ENCODE assay signal across 16 cellular contexts in genomic region chrX:116232833-116233232, GRCh38.
A peak's percentile ranks its signal among the peaks of the same experiment; 100 is the strongest.
DNase-seq lines count a peak whose midpoint lies in the region; FAIRE-seq and TF ChIP-seq lines count a peak whose summit lies in the region.
"Had no signal": no experiment of that assay in that cellular context is flagged by ENCODE, and none has a peak within 500 bp of the region (broad histone marks: within the 10 kb centered on the region; RNA-seq: fewer than 3 reads in every experiment).

No MANE protein-coding gene starts in this region.

- no peaks in the 10 kb centered on the region for H3F3A ChIP-seq in SK-N-SH (replicated peaks; ENCODE audit: insufficient read depth)

- no peak overlapping the region for H3K9ac ChIP-seq in astrocyte (ENCODE audit: low read length)
- no peak overlapping the region for H3K9ac ChIP-seq in SK-N-SH

- no peak for TF ChIP-seq RAD21 in SK-N-SH (IDR thresholded peaks at IDR 0.05; ENCODE audit: low read length)

- H3K79me2 ChIP-seq in astrocyte (ENCODE audit: insufficient read depth, low read length): no peaks in the 10 kb centered on the region
- H3K79me2 ChIP-seq in SK-N-SH (ENCODE audit: insufficient read depth): no peaks in the 10 kb centered on the region

- TF ChIP-seq CTCF in MCF 10A (IDR thresholded peaks at IDR 0.05; ENCODE audit: unreplicated experiment): no peak
- no peak for TF ChIP-seq CTCF in breast epithelium (IDR thresholded peaks at IDR 0.05)
- no peak for TF ChIP-seq CTCF in astrocyte (IDR thresholded peaks at IDR 0.05; ENCODE audit: insufficient read depth, low read depth, low read length)
- no peak for TF ChIP-seq CTCF in fibroblast of villous mesenchyme (IDR thresholded peaks at IDR 0.05; ENCODE audit: insufficient read depth, low read depth, low read length)
- TF ChIP-seq CTCF in SK-N-SH (IDR thresholded peaks at IDR 0.05): no peak

- H3K27ac Mint-ChIP-seq in MCF 10A (ENCODE audit: low read depth, unreplicated experiment) (peak overlapping the region; percentile 91), astrocyte (ENCODE audit: unreplicated experiment) (no peak overlapping the region)
- H3K27ac Mint-ChIP-seq in activated naive CD4-positive, alpha-beta T cell treated with anti-CD3 and anti-CD28 coated beads for 36 hours: no peak overlapping the region
- H3K27ac Mint-ChIP-seq: activated CD4-positive, alpha-beta T cell treated with anti-CD3 and anti-CD28 coated beads, Interleukin-2, amount 10 ng/mL, durations not matched to agents 7 days and 5 days; activated naive CD8-positive, alpha-beta T cell had no signal

- H3K36me3 ChIP-seq in breast epithelium (no peaks in the 10 kb centered on the region), astrocyte (ENCODE audit: insufficient read depth, low read length) (no peaks in the 10 kb centered on the region), SK-N-SH (replicated peaks in 1 of 2; ENCODE audit: control insufficient read depth in 1 of 2, insufficient read depth in 2 of 2, low read length in 1 of 2) (no peaks in the 10 kb centered on the region)
- H3K36me3 ChIP-seq: left ventricle myocardium inferior, suprapubic skin had no signal

- H3K9me2 ChIP-seq in SK-N-SH: no peaks in the 10 kb centered on the region

- POLR2A ChIA-PET in MCF 10A (lab: Yijun Ruan, JAX): interaction anchor here (0.6 kb wide), 1 partner anchor 203 kb away, joined by 3 read pairs; no protein-coding TSS in a partner anchor
- POLR2A ChIA-PET in SK-N-SH (lab: Yijun Ruan, JAX): no interaction called here

- H3K27me3 ChIP-seq in breast epithelium (peaks cover 0 to 6% of the 10 kb centered on the region in 2 donors), astrocyte (ENCODE audit: insufficient read depth, low read length) (no peaks in the 10 kb centered on the region), SK-N-SH (ENCODE audit: insufficient read depth) (no peaks in the 10 kb centered on the region)
- H3K27me3 ChIP-seq: suprapubic skin had no signal

- no peaks in the 10 kb centered on the region for H3K4me1 ChIP-seq in breast epithelium
- H3K4me1 ChIP-seq in astrocyte (ENCODE audit: insufficient read depth, low read length): no peaks in the 10 kb centered on the region
- H3K4me1 ChIP-seq in SK-N-SH (ENCODE audit: control insufficient read depth in 1 of 2, insufficient read depth in 2 of 2, low read depth in 1 of 2, low read length in 1 of 2): no peaks in the 10 kb centered on the region
- H3K4me1 ChIP-seq: left ventricle myocardium inferior, suprapubic skin had no signal

- H3K4me3 Mint-ChIP-seq in MCF 10A (ENCODE audit: unreplicated experiment) (no peak overlapping the region), astrocyte (ENCODE audit: unreplicated experiment) (no peak overlapping the region)
- H3K4me3 Mint-ChIP-seq in activated naive CD4-positive, alpha-beta T cell treated with anti-CD3 and anti-CD28 coated beads for 36 hours: no peak overlapping the region
- H3K4me3 Mint-ChIP-seq: activated CD4-positive, alpha-beta T cell treated with anti-CD3 and anti-CD28 coated beads, Interleukin-2, amount 10 ng/mL, durations not matched to agents 7 days and 5 days; activated naive CD8-positive, alpha-beta T cell had no signal

- H3K27ac ChIP-seq in breast epithelium (no peak overlapping the region), astrocyte (ENCODE audit: low read depth, low read length) (no peak overlapping the region), SK-N-SH (ENCODE audit: low read depth in 2 of 2, low read length in 1 of 2) (no peak overlapping the region)
- H3K27ac ChIP-seq: left ventricle myocardium inferior, suprapubic skin had no signal

- H3K36me3 Mint-ChIP-seq in MCF 10A (ENCODE audit: insufficient read depth, unreplicated experiment): no peaks in the 10 kb centered on the region
- no peaks in the 10 kb centered on the region for H3K36me3 Mint-ChIP-seq in astrocyte (ENCODE audit: low read depth, unreplicated experiment)
- no peaks in the 10 kb centered on the region for H3K36me3 Mint-ChIP-seq in activated naive CD4-positive, alpha-beta T cell treated with anti-CD3 and anti-CD28 coated beads for 36 hours (ENCODE audit: low read depth)
- H3K36me3 Mint-ChIP-seq: activated naive CD8-positive, alpha-beta T cell had no signal

- intact Hi-C loops in MCF 10A (cut with micrococcal nuclease) (loop anchor here (10.0 kb wide), 1 partner anchor 52 kb away; no protein-coding TSS in a partner anchor), breast epithelium (cut with DNase I; ENCODE audit: low total_unique reads) (no loop called here)
- intact Hi-C loops in activated naive CD4-positive, alpha-beta T cell treated with anti-CD3 and anti-CD28 coated beads for 36 hours (cut with micrococcal nuclease): no loop called here

- H4K20me1 ChIP-seq in astrocyte (ENCODE audit: insufficient read depth, low read length) (no peaks in the 10 kb centered on the region), SK-N-SH (ENCODE audit: insufficient read depth) (no peaks in the 10 kb centered on the region)

- no peak for TF ChIP-seq POLR2A in breast epithelium (IDR thresholded peaks at IDR 0.05)

- peak; percentile 89 for FAIRE-seq in astrocyte (lab: Jason Lieb, UNC)
- FAIRE-seq: A204.1 had no signal

- peaks cover 16% of the 10 kb centered on the region for H3K4me1 Mint-ChIP-seq in MCF 10A (ENCODE audit: insufficient read depth, unreplicated experiment)
- peaks cover 9% of the 10 kb centered on the region for H3K4me1 Mint-ChIP-seq in astrocyte (ENCODE audit: low read depth, unreplicated experiment)
- H3K4me1 Mint-ChIP-seq in activated naive CD4-positive, alpha-beta T cell treated with anti-CD3 and anti-CD28 coated beads for 36 hours (ENCODE audit: low read depth): no peaks in the 10 kb centered on the region
- H3K4me1 Mint-ChIP-seq: activated CD4-positive, alpha-beta T cell treated with anti-CD3 and anti-CD28 coated beads, Interleukin-2, amount 10 ng/mL, durations not matched to agents 7 days and 5 days had no signal

- H2AFZ ChIP-seq in astrocyte (ENCODE audit: low read depth, low read length) (no peak overlapping the region), SK-N-SH (ENCODE audit: low read depth) (no peak overlapping the region)

- peaks cover 31% of the 10 kb centered on the region for H3K27me3 Mint-ChIP-seq in MCF 10A (ENCODE audit: insufficient read depth, unreplicated experiment)
- no peaks in the 10 kb centered on the region for H3K27me3 Mint-ChIP-seq in astrocyte (ENCODE audit: low read depth, unreplicated experiment)
- H3K27me3 Mint-ChIP-seq in activated naive CD4-positive, alpha-beta T cell treated with anti-CD3 and anti-CD28 coated beads for 36 hours (ENCODE audit: low read depth): no peaks in the 10 kb centered on the region
- H3K27me3 Mint-ChIP-seq: activated CD4-positive, alpha-beta T cell treated with anti-CD3 and anti-CD28 coated beads, Interleukin-2, amount 10 ng/mL, durations not matched to agents 7 days and 5 days; activated naive CD8-positive, alpha-beta T cell had no signal

- TF ChIP-seq EP300 in SK-N-SH (IDR thresholded peaks at IDR 0.05; ENCODE audit: borderline replicate concordance in 1 of 2, low read depth in 1 of 2, low read length in 1 of 2): no peak

- CTCF ChIA-PET in MCF 10A (lab: Yijun Ruan, JAX): interaction anchor here (0.5 to 0.7 kb wide), 2 partner anchors 190 to 1687 kb away, joined by 4 read pairs; no protein-coding TSS in a partner anchor
- CTCF ChIA-PET in activated naive CD4-positive, alpha-beta T cell treated with anti-CD3 and anti-CD28 coated beads for 36 hours (lab: Charles Lee): no interaction called here
- CTCF ChIA-PET in SK-N-SH (lab: Yijun Ruan, JAX): no interaction called here

- H3K4me3 ChIP-seq in breast epithelium (no peak overlapping the region), astrocyte (ENCODE audit: insufficient read depth, low read depth, low read length) (no peak overlapping the region), fibroblast of villous mesenchyme (ENCODE audit: low read depth, low read length) (no peak overlapping the region), SK-N-SH (ENCODE audit: low read depth in 2 of 2, low read length in 1 of 2) (no peak overlapping the region)
- H3K4me3 ChIP-seq: left ventricle myocardium inferior, suprapubic skin had no signal

- no peaks in the 10 kb centered on the region for H3K9me3 ChIP-seq in breast epithelium
- H3K9me3 ChIP-seq in astrocyte (ENCODE audit: insufficient read depth, low read depth, low read length): no peaks in the 10 kb centered on the region
- H3K9me3 ChIP-seq in SK-N-SH: no peaks in the 10 kb centered on the region
- H3K9me3 ChIP-seq: suprapubic skin had no signal

- 46% methylated on average over 3 of the region's 3 CpGs for WGBS in SK-N-SH (ENCODE audit: low lambda C conversion rate)

- no TSS peak for BruUV-seq in MCF 10A (replicated peaks; lab: Mats Ljungman, UMichigan)

- peak; percentile 79 for DNase-seq in MCF 10A (ENCODE audit: unreplicated experiment)
- no peak for DNase-seq in breast epithelium (ENCODE audit: low spot score in 2 of 2)
- DNase-seq in astrocyte (ENCODE audit: low read depth): peak; percentile 74
- peak; percentile 64 for DNase-seq in fibroblast of villous mesenchyme (ENCODE audit: low read depth)
- no peak for DNase-seq in activated naive CD4-positive, alpha-beta T cell treated with anti-CD3 and anti-CD28 coated beads for 36 hours
- DNase-seq in SK-N-SH: no peak
- DNase-seq in activated T-cell treated with anti-CD3 and anti-CD28 coated beads, Interleukin-2, amount 50 U/mL, for 48 hours: no peak
- no peak for DNase-seq in activated CD4-positive, CD25-positive, alpha-beta regulatory T cell (lab: John Stamatoyannopoulos, UW)
- DNase-seq: activated CD4-positive, alpha-beta T cell treated with anti-CD3 and anti-CD28 coated beads, Interleukin-2, amount 10 ng/mL, durations not matched to agents 7 days and 5 days; hippocampal formation; left ventricle myocardium inferior; NCI-H2029; NCI-H526 had no signal

- no peak overlapping the region for H3K4me2 ChIP-seq in astrocyte (ENCODE audit: low read length)
- H3K4me2 ChIP-seq in SK-N-SH: no peak overlapping the region

- H3K9me3 Mint-ChIP-seq in MCF 10A (ENCODE audit: unreplicated experiment) (no peaks in the 10 kb centered on the region), astrocyte (ENCODE audit: unreplicated experiment) (no peaks in the 10 kb centered on the region)
- no peaks in the 10 kb centered on the region for H3K9me3 Mint-ChIP-seq in activated naive CD4-positive, alpha-beta T cell treated with anti-CD3 and anti-CD28 coated beads for 36 hours
- H3K9me3 Mint-ChIP-seq: activated CD4-positive, alpha-beta T cell treated with anti-CD3 and anti-CD28 coated beads, Interleukin-2, amount 10 ng/mL, durations not matched to agents 7 days and 5 days had no signal

TF ChIP-seq in SK-N-SH, 30 proteins besides CTCF, POLR2A, EP300 and RAD21 (continues in another document):
- TF ChIP-seq JUND (IDR thresholded peaks at IDR 0.05) (no peak), ELF1 (IDR thresholded peaks at IDR 0.05) (no peak)

Comparison
In these comparisons a context has a peak if more than half of its experiments do, and no peak if none do; other contexts are left out.
1. DNase-seq: peak in MCF 10A (single experiment), astrocyte (single experiment) and fibroblast of villous mesenchyme (single experiment); none in breast epithelium (0 of 2), activated naive CD4-positive, alpha-beta T cell treated with anti-CD3 and anti-CD28 coated beads for 36 hours (single experiment), SK-N-SH (single experiment), activated T-cell treated with anti-CD3 and anti-CD28 coated beads, Interleukin-2, amount 50 U/mL, for 48 hours (0 of 2) and activated CD4-positive, CD25-positive, alpha-beta regulatory T cell (0 of 4).